ENCODE assay signal across 9 cellular contexts in genomic region chr6:73293331-73293730, GRCh38. TPM values are rescaled to one million over a fixed set of nuclear protein-coding genes. Genes with fewer than 3 reads are reported as not detected.
"Had no signal": no experiment of that assay in that cellular context is flagged by ENCODE, and none has a peak within 500 bp of the region (broad histone marks: within the 10 kb centered on the region; RNA-seq: fewer than 3 reads in every experiment).

No MANE protein-coding gene starts in this region.

- H3K27ac ChIP-seq: HL-60, KMS-11 had no signal

- H3K9ac ChIP-seq: KMS-11 had no signal

- FAIRE-seq: HepG2, HTR-8/SVneo had no signal

- H3K4me2 ChIP-seq: KMS-11 had no signal

- H3K4me1 Mint-ChIP-seq: IgD-negative memory B cell had no signal

- ATAC-seq: HepG2 had no signal

- DNase-seq: IMR-90, KBM-7, KG1 had no signal

- H3K4me3 Mint-ChIP-seq: IgD-negative memory B cell had no signal

- H3K27me3 Mint-ChIP-seq: IgD-negative memory B cell had no signal

- H3K36me3 Mint-ChIP-seq: IgD-negative memory B cell had no signal

- H3K9me3 Mint-ChIP-seq: IgD-negative memory B cell had no signal

RNA-seq across cellular contexts. Expression of gene KHDC1, which starts 30.3 kb away (rescaled TPM):
- total RNA-seq: HepG2, HT-29 had no signal
- polyA plus RNA-seq: HepG2 had no signal
